Comparison of ENCODE assay signal across 8 cellular contexts in the genomic region with DNA sequence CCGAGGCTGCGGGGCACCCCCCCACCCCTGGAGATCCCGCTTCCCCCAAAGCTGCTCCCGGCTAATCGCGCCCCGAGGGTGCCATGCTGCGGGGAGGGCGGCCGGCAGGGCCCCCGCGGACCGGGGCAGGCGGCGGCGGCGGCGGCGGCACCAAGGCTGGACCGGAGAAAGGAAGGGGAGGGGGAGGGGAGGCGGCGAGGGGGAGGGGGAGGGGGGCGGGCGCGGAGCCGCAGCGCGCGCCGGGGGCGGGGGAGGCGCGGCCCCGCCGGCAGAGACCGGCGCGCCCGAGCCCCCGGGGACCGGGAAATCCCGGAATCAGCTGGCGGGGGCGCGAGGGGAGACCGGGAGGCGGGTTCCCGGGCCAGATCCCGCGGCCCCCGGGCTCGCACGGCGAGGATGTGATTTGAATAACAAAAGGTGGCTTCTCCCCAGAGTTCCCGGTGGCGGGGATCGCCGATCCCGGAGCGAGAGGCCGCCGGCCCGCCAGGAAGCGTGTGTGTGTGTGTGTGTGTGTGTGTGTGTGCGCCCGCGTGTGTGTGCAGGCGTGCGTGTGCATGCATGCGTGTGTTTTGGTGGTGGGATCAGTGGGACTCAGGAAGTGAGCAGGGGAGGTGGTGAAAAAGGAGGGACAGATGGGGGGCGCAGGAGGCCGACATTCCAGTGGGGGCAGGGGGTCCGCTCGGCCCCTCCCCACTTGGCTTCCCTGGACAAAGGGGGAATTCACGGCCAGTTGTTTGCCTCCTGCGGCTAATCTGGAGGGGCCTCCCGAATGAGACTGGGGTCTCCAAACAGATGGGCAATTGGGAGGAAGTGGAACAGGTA.
A peak's percentile ranks its signal among the peaks of the same experiment; 100 is the strongest.
DNase-seq lines count a peak whose midpoint lies in the region; ATAC-seq lines count a peak whose summit lies in the region.

No MANE protein-coding gene starts in this region.

- peak overlapping the region; percentile 87 for H3K27ac ChIP-seq in mesodermal cell (ENCODE audit: low read depth, low read length, severe bottlenecking)

- peak overlapping the region; percentile 67 for H3K4me3 ChIP-seq in mesodermal cell (ENCODE audit: extremely low read depth, insufficient read depth, low read length, poor library complexity, severe bottlenecking)

- no peaks in the 10 kb centered on the region for H3K9me3 ChIP-seq in mesodermal cell (ENCODE audit: control insufficient read depth, low read length)

- DNase-seq in ELR (ENCODE audit: low read depth), result peak; percentile 44
- peak; percentile 62 for DNase-seq in NCI-H1092 treated with DMSO at 0.1 percent for 48 hours (lab: John Stamatoyannopoulos, UW)
- peak; percentile 32 for DNase-seq in activated CD4-positive, alpha-beta memory T cell treated with anti-CD3 and anti-CD28 coated beads, Interleukin-2, amount 10 ng/mL, durations not matched to agents 7 days and 5 days
- peak; percentile 5 to 27 (median 14) for DNase-seq in effector memory CD8-positive, alpha-beta T cell
- DNase-seq in stimulated activated naive CD8-positive, alpha-beta T cell treated with anti-CD3 and anti-CD28 coated beads, Interleukin-15, amount 100 ng/mL, for 72 hours, result peak; percentile 20 to 21

- peaks cover 6% of the 10 kb centered on the region for H3K36me3 ChIP-seq in mesodermal cell (ENCODE audit: control insufficient read depth, insufficient read depth, low read length)

- H3K27ac Mint-ChIP-seq in activated CD4-positive, alpha-beta memory T cell treated with anti-CD3 and anti-CD28 coated beads, Interleukin-2, amount 10 ng/mL, durations not matched to agents 7 days and 5 days, result no peak overlapping the region
- H3K27ac Mint-ChIP-seq in effector memory CD8-positive, alpha-beta T cell, result peak overlapping the region; percentile 64 to 90
- peak overlapping the region in 1 of 2 donors; percentile 79 for H3K27ac Mint-ChIP-seq in stimulated activated naive CD8-positive, alpha-beta T cell treated with anti-CD3 and anti-CD28 coated beads, Interleukin-15, amount 100 ng/mL, for 72 hours

- no peaks in the 10 kb centered on the region for H3K9me3 Mint-ChIP-seq in activated CD4-positive, alpha-beta memory T cell treated with anti-CD3 and anti-CD28 coated beads, Interleukin-2, amount 10 ng/mL, durations not matched to agents 7 days and 5 days
- H3K9me3 Mint-ChIP-seq in effector memory CD8-positive, alpha-beta T cell, result no peaks in the 10 kb centered on the region
- peaks cover 0 to 5% of the 10 kb centered on the region in 2 donors for H3K9me3 Mint-ChIP-seq in stimulated activated naive CD8-positive, alpha-beta T cell treated with anti-CD3 and anti-CD28 coated beads, Interleukin-15, amount 100 ng/mL, for 72 hours

- H3K27me3 Mint-ChIP-seq in activated CD4-positive, alpha-beta memory T cell treated with anti-CD3 and anti-CD28 coated beads, Interleukin-2, amount 10 ng/mL, durations not matched to agents 7 days and 5 days, result peaks cover 7% of the 10 kb centered on the region
- no peaks in the 10 kb centered on the region for H3K27me3 Mint-ChIP-seq in effector memory CD8-positive, alpha-beta T cell
- peaks cover 14% of the 10 kb centered on the region for H3K27me3 Mint-ChIP-seq in stimulated activated naive CD8-positive, alpha-beta T cell treated with anti-CD3 and anti-CD28 coated beads, Interleukin-15, amount 100 ng/mL, for 72 hours

- no peaks in the 10 kb centered on the region for H3K36me3 Mint-ChIP-seq in activated CD4-positive, alpha-beta memory T cell treated with anti-CD3 and anti-CD28 coated beads, Interleukin-2, amount 10 ng/mL, durations not matched to agents 7 days and 5 days (ENCODE audit: low read depth)
- peaks cover 13% of the 10 kb centered on the region for H3K36me3 Mint-ChIP-seq in effector memory CD8-positive, alpha-beta T cell (ENCODE audit: insufficient read depth)

- WGBS in mesodermal cell (ENCODE audit: insufficient coverage in 2 of 2), 2 experiments, result 1 to 4% methylated on average over 4 to 20 of the region's 77 CpGs

- peaks cover 10% of the 10 kb centered on the region for H3K4me1 Mint-ChIP-seq in activated CD4-positive, alpha-beta memory T cell treated with anti-CD3 and anti-CD28 coated beads, Interleukin-2, amount 10 ng/mL, durations not matched to agents 7 days and 5 days
- H3K4me1 Mint-ChIP-seq in effector memory CD8-positive, alpha-beta T cell (ENCODE audit: low read depth in 2 of 2), result peaks cover 10 to 16% of the 10 kb centered on the region in 2 donors
- H3K4me1 Mint-ChIP-seq in stimulated activated naive CD8-positive, alpha-beta T cell treated with anti-CD3 and anti-CD28 coated beads, Interleukin-15, amount 100 ng/mL, for 72 hours, result peaks cover 14% of the 10 kb centered on the region

- POLR2A ChIA-PET in activated CD4-positive, alpha-beta memory T cell treated with anti-CD3 and anti-CD28 coated beads, Interleukin-2, amount 10 ng/mL, durations not matched to agents 7 days and 5 days (lab: Charles Lee), result interaction anchor here (1.6 kb wide), 1 partner anchor 22 kb away, joined by 5 read pairs; no protein-coding TSS in a partner anchor

- peak overlapping the region; percentile 82 for H3K4me3 Mint-ChIP-seq in activated CD4-positive, alpha-beta memory T cell treated with anti-CD3 and anti-CD28 coated beads, Interleukin-2, amount 10 ng/mL, durations not matched to agents 7 days and 5 days
- H3K4me3 Mint-ChIP-seq in effector memory CD8-positive, alpha-beta T cell, result peak overlapping the region; percentile 84 to 86
- peak overlapping the region; percentile 78 to 80 for H3K4me3 Mint-ChIP-seq in stimulated activated naive CD8-positive, alpha-beta T cell treated with anti-CD3 and anti-CD28 coated beads, Interleukin-15, amount 100 ng/mL, for 72 hours

- peaks cover 7% of the 10 kb centered on the region for H3K4me1 ChIP-seq in mesodermal cell (ENCODE audit: control insufficient read depth, insufficient read depth, low read length, poor library complexity, severe bottlenecking)

- peak; percentile 46 for ATAC-seq in effector memory CD8-positive, alpha-beta T cell (replicated peaks)
- peak; percentile 51 for ATAC-seq in stimulated activated naive CD8-positive, alpha-beta T cell treated with anti-CD3 and anti-CD28 coated beads, Interleukin-15, amount 100 ng/mL, for 72 hours
- no peak for ATAC-seq in HG02973 (IDR thresholded peaks at IDR 0.05; ENCODE audit: unreplicated experiment)
- ATAC-seq in HG03565 (IDR thresholded peaks at IDR 0.05; ENCODE audit: unreplicated experiment), result no peak

- CTCF ChIA-PET in activated CD4-positive, alpha-beta memory T cell treated with anti-CD3 and anti-CD28 coated beads, Interleukin-2, amount 10 ng/mL, durations not matched to agents 7 days and 5 days (lab: Charles Lee), result no interaction called here

Comparison
In these comparisons a context has a peak if more than half of its experiments do, and no peak if none do; other contexts are left out.
1. ATAC-seq: peak in effector memory CD8-positive, alpha-beta T cell (single experiment) and stimulated activated naive CD8-positive, alpha-beta T cell treated with anti-CD3 and anti-CD28 coated beads, Interleukin-15, amount 100 ng/mL, for 72 hours (single experiment); none in HG02973 (single experiment) and HG03565 (single experiment).
2. Peak in every context shown above with its lines, with median percentiles within 50 percentile points of each other: DNase-seq and H3K4me3 Mint-ChIP-seq.